Comparison of ENCODE assay signal across 1 cellular context in the genomic region with DNA sequence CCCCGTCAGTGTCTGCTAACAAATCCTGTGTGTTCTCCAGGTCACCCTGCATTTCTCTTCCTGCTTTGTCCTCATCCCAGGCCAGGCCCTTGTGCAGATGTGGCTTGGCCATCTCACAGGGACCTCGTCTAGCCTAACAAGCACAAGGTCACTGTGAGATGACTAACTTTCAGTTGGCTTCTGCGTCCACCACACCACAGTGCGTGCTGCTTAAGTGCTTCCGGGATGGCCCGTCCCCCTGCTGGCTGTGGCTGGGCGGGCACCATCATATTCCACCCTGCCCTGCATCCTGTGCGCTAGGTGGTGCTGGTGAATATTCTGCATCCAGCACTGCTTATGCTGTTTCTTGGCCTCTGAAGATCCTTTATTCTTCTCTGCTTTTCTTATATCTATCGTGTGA.
A peak's percentile ranks its signal among the peaks of the same experiment; 100 is the strongest.
TF ChIP-seq lines count a peak whose summit lies in the region.

No MANE protein-coding gene starts in this region.

TF ChIP-seq in HepG2, 621 proteins besides CTCF, POLR2A, EP300 and RAD21 (continued from another document):
- TF ChIP-seq ZNF768 (CRISPR knock-in tag; IDR thresholded peaks at IDR 0.05) (peak; percentile 22; the same call in 1 of the 2 replicates), ZNF564 (CRISPR knock-in tag; IDR thresholded peaks at IDR 0.05) (no peak), SNRNP70 (IDR thresholded peaks at IDR 0.05; ENCODE audit: low read depth, low read length) (no peak), MXD4 (CRISPR knock-in tag; IDR thresholded peaks at IDR 0.05) (no peak), ZNF432 (CRISPR knock-in tag; IDR thresholded peaks at IDR 0.05; ENCODE audit: borderline replicate concordance) (no peak), FOSL2 (CRISPR knock-in tag; IDR thresholded peaks at IDR 0.05) (no peak), KLF9 (CRISPR knock-in tag; IDR thresholded peaks at IDR 0.05; ENCODE audit: low read depth) (no peak), SP5 (CRISPR knock-in tag; IDR thresholded peaks at IDR 0.05; ENCODE audit: borderline replicate concordance, low read depth) (no peak)
- TF ChIP-seq, protein P1, sequence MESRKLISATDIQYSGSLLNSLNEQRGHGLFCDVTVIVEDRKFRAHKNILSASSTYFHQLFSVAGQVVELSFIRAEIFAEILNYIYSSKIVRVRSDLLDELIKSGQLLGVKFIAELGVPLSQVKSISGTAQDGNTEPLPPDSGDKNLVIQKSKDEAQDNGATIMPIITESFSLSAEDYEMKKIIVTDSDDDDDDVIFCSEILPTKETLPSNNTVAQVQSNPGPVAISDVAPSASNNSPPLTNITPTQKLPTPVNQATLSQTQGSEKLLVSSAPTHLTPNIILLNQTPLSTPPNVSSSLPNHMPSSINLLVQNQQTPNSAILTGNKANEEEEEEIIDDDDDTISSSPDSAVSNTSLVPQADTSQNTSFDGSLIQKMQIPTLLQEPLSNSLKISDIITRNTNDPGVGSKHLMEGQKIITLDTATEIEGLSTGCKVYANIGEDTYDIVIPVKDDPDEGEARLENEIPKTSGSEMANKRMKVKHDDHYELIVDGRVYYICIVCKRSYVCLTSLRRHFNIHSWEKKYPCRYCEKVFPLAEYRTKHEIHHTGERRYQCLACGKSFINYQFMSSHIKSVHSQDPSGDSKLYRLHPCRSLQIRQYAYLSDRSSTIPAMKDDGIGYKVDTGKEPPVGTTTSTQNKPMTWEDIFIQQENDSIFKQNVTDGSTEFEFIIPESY (CRISPR knock-in tag; IDR thresholded peaks at IDR 0.05): peak; percentile 59; the same call in 1 of the 2 replicates
- TF ChIP-seq, protein P2, sequence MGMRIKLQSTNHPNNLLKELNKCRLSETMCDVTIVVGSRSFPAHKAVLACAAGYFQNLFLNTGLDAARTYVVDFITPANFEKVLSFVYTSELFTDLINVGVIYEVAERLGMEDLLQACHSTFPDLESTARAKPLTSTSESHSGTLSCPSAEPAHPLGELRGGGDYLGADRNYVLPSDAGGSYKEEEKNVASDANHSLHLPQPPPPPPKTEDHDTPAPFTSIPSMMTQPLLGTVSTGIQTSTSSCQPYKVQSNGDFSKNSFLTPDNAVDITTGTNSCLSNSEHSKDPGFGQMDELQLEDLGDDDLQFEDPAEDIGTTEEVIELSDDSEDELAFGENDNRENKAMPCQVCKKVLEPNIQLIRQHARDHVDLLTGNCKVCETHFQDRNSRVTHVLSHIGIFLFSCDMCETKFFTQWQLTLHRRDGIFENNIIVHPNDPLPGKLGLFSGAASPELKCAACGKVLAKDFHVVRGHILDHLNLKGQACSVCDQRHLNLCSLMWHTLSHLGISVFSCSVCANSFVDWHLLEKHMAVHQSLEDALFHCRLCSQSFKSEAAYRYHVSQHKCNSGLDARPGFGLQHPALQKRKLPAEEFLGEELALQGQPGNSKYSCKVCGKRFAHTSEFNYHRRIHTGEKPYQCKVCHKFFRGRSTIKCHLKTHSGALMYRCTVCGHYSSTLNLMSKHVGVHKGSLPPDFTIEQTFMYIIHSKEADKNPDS (CRISPR knock-in tag; IDR thresholded peaks at IDR 0.05): no peak
- TF ChIP-seq, protein P3, sequence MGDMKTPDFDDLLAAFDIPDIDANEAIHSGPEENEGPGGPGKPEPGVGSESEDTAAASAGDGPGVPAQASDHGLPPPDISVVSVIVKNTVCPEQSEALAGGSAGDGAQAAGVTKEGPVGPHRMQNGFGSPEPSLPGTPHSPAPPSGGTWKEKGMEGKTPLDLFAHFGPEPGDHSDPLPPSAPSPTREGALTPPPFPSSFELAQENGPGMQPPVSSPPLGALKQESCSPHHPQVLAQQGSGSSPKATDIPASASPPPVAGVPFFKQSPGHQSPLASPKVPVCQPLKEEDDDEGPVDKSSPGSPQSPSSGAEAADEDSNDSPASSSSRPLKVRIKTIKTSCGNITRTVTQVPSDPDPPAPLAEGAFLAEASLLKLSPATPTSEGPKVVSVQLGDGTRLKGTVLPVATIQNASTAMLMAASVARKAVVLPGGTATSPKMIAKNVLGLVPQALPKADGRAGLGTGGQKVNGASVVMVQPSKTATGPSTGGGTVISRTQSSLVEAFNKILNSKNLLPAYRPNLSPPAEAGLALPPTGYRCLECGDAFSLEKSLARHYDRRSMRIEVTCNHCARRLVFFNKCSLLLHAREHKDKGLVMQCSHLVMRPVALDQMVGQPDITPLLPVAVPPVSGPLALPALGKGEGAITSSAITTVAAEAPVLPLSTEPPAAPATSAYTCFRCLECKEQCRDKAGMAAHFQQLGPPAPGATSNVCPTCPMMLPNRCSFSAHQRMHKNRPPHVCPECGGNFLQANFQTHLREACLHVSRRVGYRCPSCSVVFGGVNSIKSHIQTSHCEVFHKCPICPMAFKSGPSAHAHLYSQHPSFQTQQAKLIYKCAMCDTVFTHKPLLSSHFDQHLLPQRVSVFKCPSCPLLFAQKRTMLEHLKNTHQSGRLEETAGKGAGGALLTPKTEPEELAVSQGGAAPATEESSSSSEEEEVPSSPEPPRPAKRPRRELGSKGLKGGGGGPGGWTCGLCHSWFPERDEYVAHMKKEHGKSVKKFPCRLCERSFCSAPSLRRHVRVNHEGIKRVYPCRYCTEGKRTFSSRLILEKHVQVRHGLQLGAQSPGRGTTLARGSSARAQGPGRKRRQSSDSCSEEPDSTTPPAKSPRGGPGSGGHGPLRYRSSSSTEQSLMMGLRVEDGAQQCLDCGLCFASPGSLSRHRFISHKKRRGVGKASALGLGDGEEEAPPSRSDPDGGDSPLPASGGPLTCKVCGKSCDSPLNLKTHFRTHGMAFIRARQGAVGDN (CRISPR knock-in tag; IDR thresholded peaks at IDR 0.05): peak; percentile 54
TF ChIP-seq in HepG2: peak in this region for 4.
